24 cellular contexts compared by ENCODE assay signal in the genomic region with DNA sequence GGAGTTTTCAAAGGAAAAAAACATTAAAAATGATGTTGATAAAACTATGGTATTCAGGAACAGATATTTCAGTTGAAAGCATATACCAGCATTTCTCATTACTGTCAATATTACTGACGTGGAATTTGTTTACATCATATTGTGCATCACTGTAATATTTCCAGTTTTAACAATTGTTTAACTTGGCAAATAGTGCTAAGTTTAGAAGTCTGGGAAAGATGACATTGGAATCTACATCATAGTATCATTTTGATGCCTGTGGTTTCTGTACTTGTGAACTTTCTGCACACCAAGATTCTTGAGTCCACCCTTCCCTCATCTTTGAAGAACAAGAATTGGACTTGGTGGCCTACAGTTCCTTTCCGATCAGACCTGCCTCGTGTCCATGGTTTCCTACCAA.
"Had no signal": no experiment of that assay in that cellular context is flagged by ENCODE, and none has a peak within 500 bp of the region (broad histone marks: within the 10 kb centered on the region; RNA-seq: fewer than 3 reads in every experiment).

No MANE protein-coding gene starts in this region.

- H3K27ac Mint-ChIP-seq: activated B cell treated with CpG ODN at 0.5 μM for 24 hours; activated CD8-positive, alpha-beta T cell treated with anti-CD3 and anti-CD28 coated beads for 36 hours; activated T-helper 17 cell treated with anti-CD3 and anti-CD28 coated beads, Interleukin-2, amount 50 U/mL, for 72 hours; dendritic cell treated with granulocyte-macrophage colony-stimulating factor and Interleukin-4, amounts not matched to agents 40 ng/mL and 50 ng/mL, for 4 days; immature natural killer cell; natural killer cell treated with Interleukin-12 subunit alpha and Interleukin-12 subunit beta and Interleukin-15 and Interleukin-18, amount 100 ng/mL, for 72 hours had no signal

- H3K4me3 Mint-ChIP-seq: activated B cell treated with CpG ODN at 0.5 μM for 24 hours; activated CD8-positive, alpha-beta T cell treated with anti-CD3 and anti-CD28 coated beads for 36 hours; activated T-cell treated with anti-CD3 and anti-CD28 coated beads, Interleukin-2, amount 50 U/mL, for 4 hours; activated T-helper 17 cell treated with anti-CD3 and anti-CD28 coated beads, Interleukin-2, amount 50 U/mL, for 72 hours; dendritic cell treated with granulocyte-macrophage colony-stimulating factor and Interleukin-4, amounts not matched to agents 40 ng/mL and 50 ng/mL, for 4 days; immature natural killer cell; natural killer cell treated with Interleukin-12 subunit alpha and Interleukin-12 subunit beta and Interleukin-15 and Interleukin-18, amount 100 ng/mL, for 72 hours had no signal

- DNase-seq: activated B cell treated with CpG ODN at 0.5 μM for 24 hours; activated CD4-positive, alpha-beta T cell treated with anti-CD3 and anti-CD28 coated beads, Interleukin-2, amount 50 U/mL, for 1 hour; activated CD8-positive, alpha-beta T cell treated with anti-CD3 and anti-CD28 coated beads for 36 hours; activated gamma-delta T cell treated with Interleukin-2 at 50 U/mL for 16 hours; activated naive CD4-positive, alpha-beta T cell treated with anti-CD3 and anti-CD28 coated beads, Interleukin-2, amount 50 U/mL, for 16 hours; activated T-cell treated with anti-CD3 and anti-CD28 coated beads, Interleukin-2, amount 50 U/mL, for 4 hours; amygdala; effector CD4-positive, alpha-beta T cell; esophagus squamous epithelium; head of caudate nucleus; hypothalamus; immature natural killer cell; mesendoderm; posterior cingulate gyrus; right cardiac atrium; spleen; stimulated activated naive CD4-positive, alpha-beta T cell treated with Interleukin-2 at 50 U/mL for 16 hours; T-helper 2 cell had no signal

- H3K9me3 Mint-ChIP-seq: activated B cell treated with CpG ODN at 0.5 μM for 24 hours; activated CD8-positive, alpha-beta T cell treated with anti-CD3 and anti-CD28 coated beads for 36 hours; activated T-cell treated with anti-CD3 and anti-CD28 coated beads, Interleukin-2, amount 50 U/mL, for 4 hours; activated T-helper 17 cell treated with anti-CD3 and anti-CD28 coated beads, Interleukin-2, amount 50 U/mL, for 72 hours; dendritic cell treated with granulocyte-macrophage colony-stimulating factor and Interleukin-4, amounts not matched to agents 40 ng/mL and 50 ng/mL, for 4 days; natural killer cell treated with Interleukin-12 subunit alpha and Interleukin-12 subunit beta and Interleukin-15 and Interleukin-18, amount 100 ng/mL, for 72 hours had no signal

- H3K4me1 ChIP-seq: spleen, tibial nerve had no signal

- H3K4me3 ChIP-seq: cardiac muscle cell, esophagus squamous epithelium, gastroesophageal sphincter, spleen, tibial nerve had no signal

- H3K27ac ChIP-seq: cardiac muscle cell, esophagus squamous epithelium, gastroesophageal sphincter, spleen, tibial nerve had no signal

- H3K9me3 ChIP-seq: esophagus squamous epithelium, gastroesophageal sphincter, spleen, tibial nerve had no signal

- H3K27me3 ChIP-seq: cardiac muscle cell, esophagus squamous epithelium, gastroesophageal sphincter, spleen, tibial nerve had no signal

- ATAC-seq: activated CD8-positive, alpha-beta T cell treated with anti-CD3 and anti-CD28 coated beads for 36 hours; activated T-cell treated with anti-CD3 and anti-CD28 coated beads, Interleukin-2, amount 50 U/mL, for 4 hours; activated T-helper 17 cell treated with anti-CD3 and anti-CD28 coated beads, Interleukin-2, amount 50 U/mL, for 72 hours; gastroesophageal sphincter; natural killer cell treated with Interleukin-12 subunit alpha and Interleukin-12 subunit beta and Interleukin-15 and Interleukin-18, amount 100 ng/mL, for 72 hours; right cardiac atrium had no signal

- H3K27me3 Mint-ChIP-seq: activated B cell treated with CpG ODN at 0.5 μM for 24 hours; activated CD8-positive, alpha-beta T cell treated with anti-CD3 and anti-CD28 coated beads for 36 hours; activated T-helper 17 cell treated with anti-CD3 and anti-CD28 coated beads, Interleukin-2, amount 50 U/mL, for 72 hours; dendritic cell treated with granulocyte-macrophage colony-stimulating factor and Interleukin-4, amounts not matched to agents 40 ng/mL and 50 ng/mL, for 4 days; natural killer cell treated with Interleukin-12 subunit alpha and Interleukin-12 subunit beta and Interleukin-15 and Interleukin-18, amount 100 ng/mL, for 72 hours had no signal

- H3K4me1 Mint-ChIP-seq: activated B cell treated with CpG ODN at 0.5 μM for 24 hours, immature natural killer cell had no signal

- H3K36me3 ChIP-seq: cardiac muscle cell had no signal
